Comparison of ENCODE assay signal across 8 cellular contexts in the genomic region with DNA sequence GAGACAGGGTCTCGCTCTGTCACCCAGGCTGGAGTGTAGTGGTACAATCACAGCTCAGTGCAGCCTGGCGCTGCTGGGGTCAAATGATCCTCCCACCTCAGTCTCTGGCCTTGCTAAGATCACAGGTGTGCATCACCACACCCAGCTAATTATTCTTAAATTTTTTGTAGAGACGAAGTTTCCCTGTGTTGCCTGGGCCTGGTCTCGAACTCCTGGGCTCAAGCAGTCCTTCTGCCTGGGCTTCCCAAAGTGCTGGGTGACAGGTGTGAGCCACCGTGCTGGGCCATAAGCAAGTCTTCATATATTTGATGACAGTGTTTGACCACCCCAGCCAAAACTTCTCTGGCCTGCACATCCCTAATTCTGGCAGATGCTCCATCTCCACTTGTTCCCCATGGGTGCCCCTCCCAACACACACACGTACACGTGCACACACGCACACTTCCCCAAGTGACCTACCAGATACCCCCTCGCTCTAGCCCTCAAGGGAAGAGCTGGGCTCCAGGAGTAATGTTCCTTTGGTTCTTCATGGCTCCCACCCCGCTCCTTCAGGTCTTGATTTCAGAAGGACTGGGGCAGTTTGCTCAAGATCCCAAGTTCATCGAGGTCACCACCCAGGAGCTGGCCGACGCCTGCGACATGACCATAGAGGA.
DNase-seq lines count a peak whose midpoint lies in the region; ATAC-seq and TF ChIP-seq lines count a peak whose summit lies in the region.

No MANE protein-coding gene starts in this region.

- H3K27ac ChIP-seq in lung (ENCODE audit: low read depth in 1 of 2, low read length in 1 of 2) (no peak overlapping the region), suprapubic skin (no peak overlapping the region), PC-3 (ENCODE audit: low read length) (no peak overlapping the region), left lung (no peak overlapping the region)

- H3K4me3 ChIP-seq in lung (no peak overlapping the region), suprapubic skin (peak overlapping the region; percentile 56), PC-3 (ENCODE audit: low read length) (no peak overlapping the region), left lung (peak overlapping the region in 1 of 2 donors; percentile 47)

- H3K9me3 Mint-ChIP-seq in activated T-cell treated with anti-CD3 and anti-CD28 coated beads, Interleukin-2, amount 50 U/mL, for 4 hours: no peaks in the 10 kb centered on the region
- no peaks in the 10 kb centered on the region for H3K9me3 Mint-ChIP-seq in activated T-helper 1 cell treated with anti-CD3 and anti-CD28 coated beads, Interleukin-12 subunit alpha, Interleukin-12 subunit beta, Interleukin-2, Interleukin-4 antibody, amounts not matched to agents 30 ng/mL and 10 ng/mL and 1 ng/mL, durations not matched to agents 14 hours and 24 hours and 36 hours

- peak overlapping the region; percentile 81 for H3K4me3 Mint-ChIP-seq in activated T-cell treated with anti-CD3 and anti-CD28 coated beads, Interleukin-2, amount 50 U/mL, for 4 hours
- H3K4me3 Mint-ChIP-seq in activated T-helper 1 cell treated with anti-CD3 and anti-CD28 coated beads, Interleukin-12 subunit alpha, Interleukin-12 subunit beta, Interleukin-2, Interleukin-4 antibody, amounts not matched to agents 30 ng/mL and 10 ng/mL and 1 ng/mL, durations not matched to agents 14 hours and 24 hours and 36 hours: peak overlapping the region; percentile 86

- H3K9me2 ChIP-seq in PC-3 (replicated peaks; ENCODE audit: low read length): no peaks in the 10 kb centered on the region

- DNase-seq in activated T-cell treated with anti-CD3 and anti-CD28 coated beads, Interleukin-2, amount 50 U/mL, for 4 hours: no peak
- DNase-seq in activated T-cell treated with anti-CD3 and anti-CD28 coated beads, Interleukin-2, amount 50 U/mL, for 1 hour: no peak
- no peak for DNase-seq in activated T-helper 1 cell treated with anti-CD3 and anti-CD28 coated beads, Interleukin-12 subunit alpha, Interleukin-12 subunit beta, Interleukin-2, Interleukin-4 antibody, amounts not matched to agents 30 ng/mL and 10 ng/mL and 1 ng/mL, durations not matched to agents 14 hours and 24 hours and 36 hours (ENCODE audit: low spot score)
- DNase-seq in lung (ENCODE audit: low spot score) (peak; percentile 17), suprapubic skin (ENCODE audit: low spot score in 2 of 2) (no peak), superior temporal gyrus (ENCODE audit: extremely low spot score) (no peak), PC-3 (no peak), left lung (no peak)

- no peak for TF ChIP-seq CTCF in lung (IDR thresholded peaks at IDR 0.05; ENCODE audit: control extremely low read depth, extremely low read depth)
- TF ChIP-seq CTCF in suprapubic skin (IDR thresholded peaks at IDR 0.05): no peak
- no peak for TF ChIP-seq CTCF in PC-3 (conservative IDR thresholded peaks at IDR 0.05; ENCODE audit: low read depth, low read length)
- TF ChIP-seq CTCF in left lung (IDR thresholded peaks at IDR 0.05): no peak

- H3K27ac Mint-ChIP-seq in activated T-helper 1 cell treated with anti-CD3 and anti-CD28 coated beads, Interleukin-12 subunit alpha, Interleukin-12 subunit beta, Interleukin-2, Interleukin-4 antibody, amounts not matched to agents 30 ng/mL and 10 ng/mL and 1 ng/mL, durations not matched to agents 14 hours and 24 hours and 36 hours: peak overlapping the region; percentile 84

- H3K36me3 ChIP-seq in lung (ENCODE audit: control insufficient read depth in 2 of 2, insufficient read depth in 2 of 2, low read length in 2 of 2): peaks cover 0 to 1% of the 10 kb centered on the region in 2 donors
- H3K36me3 ChIP-seq in suprapubic skin: no peaks in the 10 kb centered on the region
- H3K36me3 ChIP-seq in PC-3 (ENCODE audit: low read depth, low read length): no peaks in the 10 kb centered on the region
- no peaks in the 10 kb centered on the region for H3K36me3 ChIP-seq in left lung

- H3K4me1 ChIP-seq in lung (ENCODE audit: control insufficient read depth in 2 of 2, insufficient read depth in 2 of 2, low read length in 2 of 2) (no peaks in the 10 kb centered on the region), suprapubic skin (peaks cover 11% of the 10 kb centered on the region), PC-3 (ENCODE audit: insufficient read depth, low read length) (no peaks in the 10 kb centered on the region), left lung (peaks cover 0 to 17% of the 10 kb centered on the region in 2 donors)

- ATAC-seq in activated T-cell treated with anti-CD3 and anti-CD28 coated beads, Interleukin-2, amount 50 U/mL, for 4 hours: no peak
- ATAC-seq in lung (ENCODE audit: insufficient read depth, low FRiP score): no peak
- no peak for ATAC-seq in PC-3
- ATAC-seq in left lung: no peak

- H3K27me3 Mint-ChIP-seq in activated T-cell treated with anti-CD3 and anti-CD28 coated beads, Interleukin-2, amount 50 U/mL, for 4 hours (ENCODE audit: low read depth): no peaks in the 10 kb centered on the region
- peaks cover 10% of the 10 kb centered on the region for H3K27me3 Mint-ChIP-seq in activated T-helper 1 cell treated with anti-CD3 and anti-CD28 coated beads, Interleukin-12 subunit alpha, Interleukin-12 subunit beta, Interleukin-2, Interleukin-4 antibody, amounts not matched to agents 30 ng/mL and 10 ng/mL and 1 ng/mL, durations not matched to agents 14 hours and 24 hours and 36 hours (ENCODE audit: insufficient read depth)

- no peak overlapping the region for H2AFZ ChIP-seq in PC-3 (ENCODE audit: low read length)

- no peak overlapping the region for H3K4me2 ChIP-seq in PC-3 (ENCODE audit: low read length)

- CTCF ChIA-PET in PC-3 (lab: Charles Lee): no interaction called here

- no peaks in the 10 kb centered on the region for H3F3A ChIP-seq in PC-3 (ENCODE audit: low read length, unreplicated experiment)

- peaks cover 34% of the 10 kb centered on the region for H3K4me1 Mint-ChIP-seq in activated T-cell treated with anti-CD3 and anti-CD28 coated beads, Interleukin-2, amount 50 U/mL, for 4 hours (ENCODE audit: low read depth)
- H3K4me1 Mint-ChIP-seq in activated T-helper 1 cell treated with anti-CD3 and anti-CD28 coated beads, Interleukin-12 subunit alpha, Interleukin-12 subunit beta, Interleukin-2, Interleukin-4 antibody, amounts not matched to agents 30 ng/mL and 10 ng/mL and 1 ng/mL, durations not matched to agents 14 hours and 24 hours and 36 hours (ENCODE audit: low read depth): peaks cover 39% of the 10 kb centered on the region

- H3K27me3 ChIP-seq in lung (ENCODE audit: control insufficient read depth, insufficient read depth) (no peaks in the 10 kb centered on the region), suprapubic skin (peaks cover 17% of the 10 kb centered on the region), PC-3 (ENCODE audit: low read length) (peaks cover 75% of the 10 kb centered on the region), left lung (peaks cover 0 to 32% of the 10 kb centered on the region in 2 donors)

- H3K9me3 ChIP-seq in lung (ENCODE audit: control insufficient read depth in 2 of 2, insufficient read depth in 1 of 2, low read length in 1 of 2): no peaks in the 10 kb centered on the region
- H3K9me3 ChIP-seq in suprapubic skin: no peaks in the 10 kb centered on the region
- H3K9me3 ChIP-seq in PC-3 (ENCODE audit: low read length): no peaks in the 10 kb centered on the region
- H3K9me3 ChIP-seq in left lung: no peaks in the 10 kb centered on the region

- POLR2A ChIA-PET in PC-3 (lab: Charles Lee; ENCODE audit: unreplicated experiment): no interaction called here

- BruUV-seq in PC-3 (replicated peaks; lab: Mats Ljungman, UMichigan): no TSS peak

- intact Hi-C loops in activated T-helper 1 cell treated with anti-CD3 and anti-CD28 coated beads, Interleukin-12 subunit alpha, Interleukin-12 subunit beta, Interleukin-2, Interleukin-4 antibody, amounts not matched to agents 30 ng/mL and 10 ng/mL and 1 ng/mL, durations not matched to agents 14 hours and 24 hours and 36 hours (cut with micrococcal nuclease): loop anchor here (5.0 to 10.0 kb wide), 3 partner anchors 187 to 686 kb away; partner anchors contain the start of genes DCP1B, FOXM1 and RHNO1
- intact Hi-C loops in PC-3 (cut with micrococcal nuclease): no loop called here
- intact Hi-C loops in left lung (cut with DNase I): no loop called here

- 48 to 61% methylated on average over 14 of the region's 14 CpGs for WGBS in lung, 2 donors
- 66% methylated on average over 14 of the region's 14 CpGs for WGBS in suprapubic skin

- no peak for TF ChIP-seq EP300 in suprapubic skin (IDR thresholded peaks at IDR 0.05)

- no peak for TF ChIP-seq POLR2A in suprapubic skin (IDR thresholded peaks at IDR 0.05)

- no peaks in the 10 kb centered on the region for H4K20me1 ChIP-seq in PC-3 (ENCODE audit: low read length)

- no peaks in the 10 kb centered on the region for H3K79me2 ChIP-seq in PC-3 (ENCODE audit: low read length)

- H3K36me3 Mint-ChIP-seq in activated T-cell treated with anti-CD3 and anti-CD28 coated beads, Interleukin-2, amount 50 U/mL, for 4 hours (ENCODE audit: insufficient read depth): no peaks in the 10 kb centered on the region
- H3K36me3 Mint-ChIP-seq in activated T-helper 1 cell treated with anti-CD3 and anti-CD28 coated beads, Interleukin-12 subunit alpha, Interleukin-12 subunit beta, Interleukin-2, Interleukin-4 antibody, amounts not matched to agents 30 ng/mL and 10 ng/mL and 1 ng/mL, durations not matched to agents 14 hours and 24 hours and 36 hours (ENCODE audit: low read depth): peaks cover 3% of the 10 kb centered on the region

- no peak overlapping the region for H3K9ac ChIP-seq in PC-3 (ENCODE audit: low read length)
